10 cellular contexts compared by ENCODE assay signal in the genomic region with DNA sequence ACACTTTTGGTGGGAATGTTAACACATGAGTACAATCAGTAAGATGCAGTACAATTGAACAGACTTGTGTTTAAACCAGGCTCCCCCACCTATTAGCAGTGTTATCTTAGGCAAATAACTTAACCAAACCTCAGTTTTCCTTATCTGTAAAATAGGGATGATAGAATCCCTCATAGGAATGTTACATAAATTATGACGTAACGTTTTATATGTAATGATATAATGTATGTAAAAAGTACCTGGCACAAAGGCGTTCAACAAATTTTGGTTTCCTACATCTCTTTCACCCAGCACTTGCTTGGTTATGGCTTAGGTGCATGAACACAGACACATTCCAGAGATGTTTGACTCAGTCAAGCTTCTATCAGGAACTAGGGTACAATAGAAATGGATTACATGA. TPM values are rescaled to one million over a fixed set of nuclear protein-coding genes. Genes with fewer than 3 reads are reported as not detected.
"Had no signal": no experiment of that assay in that cellular context is flagged by ENCODE, and none has a peak within 500 bp of the region (broad histone marks: within the 10 kb centered on the region; RNA-seq: fewer than 3 reads in every experiment).

No MANE protein-coding gene starts in this region.

- H3K36me3 ChIP-seq: HAP-1 had no signal

- H2AFZ ChIP-seq: GM23248 had no signal

- DNase-seq: GM23248, GOT3, H7, HFFc6, KBM-7 had no signal

- ATAC-seq: HCT116 had no signal

- H3K27ac ChIP-seq: GM23248, KMS-11 had no signal

- H3K4me1 ChIP-seq: HAP-1 had no signal

- FAIRE-seq: HTR-8/SVneo had no signal

- H3K9ac ChIP-seq: GM23248, KMS-11 had no signal

- H3K9me3 ChIP-seq: HAP-1 had no signal

- H3K4me2 ChIP-seq: KMS-11 had no signal

- H3K4me3 ChIP-seq: GM23248, HAP-1 had no signal

RNA-seq across cellular contexts. Expression of a gene that starts 26.7 kb away (rescaled TPM):
- total RNA-seq: H4 had no signal
